Comparison of ENCODE assay signal across 1 cellular context in the genomic region with DNA sequence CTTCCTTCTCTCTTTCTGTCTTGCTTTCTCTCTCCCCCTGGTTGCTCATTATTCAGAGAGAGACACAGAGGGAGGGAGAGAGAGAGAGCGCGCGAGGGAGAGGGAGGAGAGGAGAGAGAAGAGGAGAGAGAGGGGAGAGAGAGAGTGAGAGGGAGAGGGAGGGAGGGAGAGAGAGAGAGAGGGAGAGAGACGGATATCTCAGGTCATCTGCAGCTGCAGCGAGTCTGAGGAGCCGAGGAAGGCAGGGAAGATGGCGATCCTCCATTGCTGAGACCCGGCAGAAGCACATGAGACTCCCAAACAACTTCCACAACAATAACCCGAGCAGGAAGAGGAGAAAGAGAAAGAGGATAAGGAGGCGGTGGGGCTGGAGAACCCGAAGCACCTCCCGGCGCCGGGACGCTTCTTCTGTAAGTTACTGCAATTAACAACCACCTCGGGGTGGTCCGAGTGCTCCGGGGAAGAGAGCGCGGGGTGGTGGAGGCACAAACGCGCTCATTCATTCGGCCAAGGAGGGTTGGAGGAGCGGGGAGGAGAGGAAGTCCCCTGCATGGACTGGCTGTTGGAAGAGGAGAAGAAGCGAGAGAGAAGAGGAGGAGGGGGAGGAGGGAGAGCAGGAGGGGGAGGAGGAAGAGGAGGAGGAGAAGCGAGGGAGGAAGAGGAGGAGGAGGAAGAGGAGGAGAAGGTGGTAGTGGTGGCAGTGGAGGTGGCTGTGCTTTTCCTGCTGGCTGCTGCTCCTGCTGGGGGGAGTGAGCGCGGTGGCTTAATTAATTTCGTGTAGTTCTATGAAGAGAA.
TF ChIP-seq lines count a peak whose summit lies in the region.

A gene with protein sequence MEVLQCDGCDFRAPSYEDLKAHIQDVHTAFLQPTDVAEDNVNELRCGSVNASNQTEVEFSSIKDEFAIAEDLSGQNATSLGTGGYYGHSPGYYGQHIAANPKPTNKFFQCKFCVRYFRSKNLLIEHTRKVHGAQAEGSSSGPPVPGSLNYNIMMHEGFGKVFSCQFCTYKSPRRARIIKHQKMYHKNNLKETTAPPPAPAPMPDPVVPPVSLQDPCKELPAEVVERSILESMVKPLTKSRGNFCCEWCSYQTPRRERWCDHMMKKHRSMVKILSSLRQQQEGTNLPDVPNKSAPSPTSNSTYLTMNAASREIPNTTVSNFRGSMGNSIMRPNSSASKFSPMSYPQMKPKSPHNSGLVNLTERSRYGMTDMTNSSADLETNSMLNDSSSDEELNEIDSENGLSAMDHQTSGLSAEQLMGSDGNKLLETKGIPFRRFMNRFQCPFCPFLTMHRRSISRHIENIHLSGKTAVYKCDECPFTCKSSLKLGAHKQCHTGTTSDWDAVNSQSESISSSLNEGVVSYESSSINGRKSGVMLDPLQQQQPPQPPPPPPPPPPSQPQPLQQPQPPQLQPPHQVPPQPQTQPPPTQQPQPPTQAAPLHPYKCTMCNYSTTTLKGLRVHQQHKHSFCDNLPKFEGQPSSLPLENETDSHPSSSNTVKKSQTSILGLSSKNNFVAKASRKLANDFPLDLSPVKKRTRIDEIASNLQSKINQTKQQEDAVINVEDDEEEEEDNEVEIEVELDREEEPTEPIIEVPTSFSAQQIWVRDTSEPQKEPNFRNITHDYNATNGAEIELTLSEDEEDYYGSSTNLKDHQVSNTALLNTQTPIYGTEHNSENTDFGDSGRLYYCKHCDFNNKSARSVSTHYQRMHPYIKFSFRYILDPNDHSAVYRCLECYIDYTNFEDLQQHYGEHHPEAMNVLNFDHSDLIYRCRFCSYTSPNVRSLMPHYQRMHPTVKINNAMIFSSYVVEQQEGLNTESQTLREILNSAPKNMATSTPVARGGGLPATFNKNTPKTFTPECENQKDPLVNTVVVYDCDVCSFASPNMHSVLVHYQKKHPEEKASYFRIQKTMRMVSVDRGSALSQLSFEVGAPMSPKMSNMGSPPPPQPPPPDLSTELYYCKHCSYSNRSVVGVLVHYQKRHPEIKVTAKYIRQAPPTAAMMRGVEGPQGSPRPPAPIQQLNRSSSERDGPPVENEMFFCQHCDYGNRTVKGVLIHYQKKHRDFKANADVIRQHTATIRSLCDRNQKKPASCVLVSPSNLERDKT (N-terminal part only) (plus strand): TSS at position 221 of the 795 bp plus-strand sequence. CDS start 60,218 bp downstream, outside the sequence.

TF ChIP-seq in WTC11, 78 proteins besides CTCF, POLR2A, EP300 and RAD21 (continued from another document and continues in another):
- TF ChIP-seq, protein P1, sequence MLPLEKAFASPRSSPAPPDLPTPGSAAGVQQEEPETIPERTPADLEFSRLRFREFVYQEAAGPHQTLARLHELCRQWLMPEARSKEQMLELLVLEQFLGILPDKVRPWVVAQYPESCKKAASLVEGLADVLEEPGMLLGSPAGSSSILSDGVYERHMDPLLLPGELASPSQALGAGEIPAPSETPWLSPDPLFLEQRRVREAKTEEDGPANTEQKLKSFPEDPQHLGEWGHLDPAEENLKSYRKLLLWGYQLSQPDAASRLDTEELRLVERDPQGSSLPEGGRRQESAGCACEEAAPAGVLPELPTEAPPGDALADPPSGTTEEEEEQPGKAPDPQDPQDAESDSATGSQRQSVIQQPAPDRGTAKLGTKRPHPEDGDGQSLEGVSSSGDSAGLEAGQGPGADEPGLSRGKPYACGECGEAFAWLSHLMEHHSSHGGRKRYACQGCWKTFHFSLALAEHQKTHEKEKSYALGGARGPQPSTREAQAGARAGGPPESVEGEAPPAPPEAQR (CRISPR knock-in tag; IDR thresholded peaks at IDR 0.05), result no peak
- TF ChIP-seq NR1H2 (CRISPR knock-in tag; IDR thresholded peaks at IDR 0.05) (no peak), ZBTB21 (CRISPR knock-in tag; IDR thresholded peaks at IDR 0.05; ENCODE audit: borderline replicate concordance) (no peak), NFATC4 (CRISPR knock-in tag; IDR thresholded peaks at IDR 0.05) (no peak), ZNF396 (CRISPR knock-in tag; IDR thresholded peaks at IDR 0.05; ENCODE audit: borderline replicate concordance) (no peak), ZNF423 (CRISPR knock-in tag; IDR thresholded peaks at IDR 0.05) (no peak), FOXK1 (CRISPR knock-in tag; IDR thresholded peaks at IDR 0.05) (no peak), ZNF671 (CRISPR knock-in tag; IDR thresholded peaks at IDR 0.05) (no peak), CREB1 (CRISPR knock-in tag; IDR thresholded peaks at IDR 0.05) (no peak), KAT7 (CRISPR knock-in tag; IDR thresholded peaks at IDR 0.05; ENCODE audit: borderline replicate concordance) (no peak; the same call in none of the 2 replicates), ZNF219 (CRISPR knock-in tag; IDR thresholded peaks at IDR 0.05; ENCODE audit: borderline replicate concordance) (no peak), EMX1 (CRISPR knock-in tag; IDR thresholded peaks at IDR 0.05) (no peak)
- TF ChIP-seq, protein P2, sequence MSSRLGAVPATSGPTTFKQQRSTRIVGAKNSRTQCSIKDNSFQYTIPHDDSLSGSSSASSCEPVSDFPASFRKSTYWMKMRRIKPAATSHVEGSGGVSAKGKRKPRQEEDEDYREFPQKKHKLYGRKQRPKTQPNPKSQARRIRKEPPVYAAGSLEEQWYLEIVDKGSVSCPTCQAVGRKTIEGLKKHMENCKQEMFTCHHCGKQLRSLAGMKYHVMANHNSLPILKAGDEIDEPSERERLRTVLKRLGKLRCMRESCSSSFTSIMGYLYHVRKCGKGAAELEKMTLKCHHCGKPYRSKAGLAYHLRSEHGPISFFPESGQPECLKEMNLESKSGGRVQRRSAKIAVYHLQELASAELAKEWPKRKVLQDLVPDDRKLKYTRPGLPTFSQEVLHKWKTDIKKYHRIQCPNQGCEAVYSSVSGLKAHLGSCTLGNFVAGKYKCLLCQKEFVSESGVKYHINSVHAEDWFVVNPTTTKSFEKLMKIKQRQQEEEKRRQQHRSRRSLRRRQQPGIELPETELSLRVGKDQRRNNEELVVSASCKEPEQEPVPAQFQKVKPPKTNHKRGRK (CRISPR knock-in tag; IDR thresholded peaks at IDR 0.05; ENCODE audit: borderline replicate concordance), result 0 out of 2 replicates have a peak, but pooled peaks have one; percentile 41
- TF ChIP-seq, protein P3, sequence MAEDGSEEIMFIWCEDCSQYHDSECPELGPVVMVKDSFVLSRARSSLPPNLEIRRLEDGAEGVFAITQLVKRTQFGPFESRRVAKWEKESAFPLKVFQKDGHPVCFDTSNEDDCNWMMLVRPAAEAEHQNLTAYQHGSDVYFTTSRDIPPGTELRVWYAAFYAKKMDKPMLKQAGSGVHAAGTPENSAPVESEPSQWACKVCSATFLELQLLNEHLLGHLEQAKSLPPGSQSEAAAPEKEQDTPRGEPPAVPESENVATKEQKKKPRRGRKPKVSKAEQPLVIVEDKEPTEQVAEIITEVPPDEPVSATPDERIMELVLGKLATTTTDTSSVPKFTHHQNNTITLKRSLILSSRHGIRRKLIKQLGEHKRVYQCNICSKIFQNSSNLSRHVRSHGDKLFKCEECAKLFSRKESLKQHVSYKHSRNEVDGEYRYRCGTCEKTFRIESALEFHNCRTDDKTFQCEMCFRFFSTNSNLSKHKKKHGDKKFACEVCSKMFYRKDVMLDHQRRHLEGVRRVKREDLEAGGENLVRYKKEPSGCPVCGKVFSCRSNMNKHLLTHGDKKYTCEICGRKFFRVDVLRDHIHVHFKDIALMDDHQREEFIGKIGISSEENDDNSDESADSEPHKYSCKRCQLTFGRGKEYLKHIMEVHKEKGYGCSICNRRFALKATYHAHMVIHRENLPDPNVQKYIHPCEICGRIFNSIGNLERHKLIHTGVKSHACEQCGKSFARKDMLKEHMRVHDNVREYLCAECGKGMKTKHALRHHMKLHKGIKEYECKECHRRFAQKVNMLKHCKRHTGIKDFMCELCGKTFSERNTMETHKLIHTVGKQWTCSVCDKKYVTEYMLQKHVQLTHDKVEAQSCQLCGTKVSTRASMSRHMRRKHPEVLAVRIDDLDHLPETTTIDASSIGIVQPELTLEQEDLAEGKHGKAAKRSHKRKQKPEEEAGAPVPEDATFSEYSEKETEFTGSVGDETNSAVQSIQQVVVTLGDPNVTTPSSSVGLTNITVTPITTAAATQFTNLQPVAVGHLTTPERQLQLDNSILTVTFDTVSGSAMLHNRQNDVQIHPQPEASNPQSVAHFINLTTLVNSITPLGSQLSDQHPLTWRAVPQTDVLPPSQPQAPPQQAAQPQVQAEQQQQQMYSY (CRISPR knock-in tag; IDR thresholded peaks at IDR 0.05), result no peak
- TF ChIP-seq, protein P4, sequence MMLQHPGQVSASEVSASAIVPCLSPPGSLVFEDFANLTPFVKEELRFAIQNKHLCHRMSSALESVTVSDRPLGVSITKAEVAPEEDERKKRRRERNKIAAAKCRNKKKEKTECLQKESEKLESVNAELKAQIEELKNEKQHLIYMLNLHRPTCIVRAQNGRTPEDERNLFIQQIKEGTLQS (CRISPR knock-in tag; conservative IDR thresholded peaks at IDR 0.05), result no peak
- TF ChIP-seq, protein P5, sequence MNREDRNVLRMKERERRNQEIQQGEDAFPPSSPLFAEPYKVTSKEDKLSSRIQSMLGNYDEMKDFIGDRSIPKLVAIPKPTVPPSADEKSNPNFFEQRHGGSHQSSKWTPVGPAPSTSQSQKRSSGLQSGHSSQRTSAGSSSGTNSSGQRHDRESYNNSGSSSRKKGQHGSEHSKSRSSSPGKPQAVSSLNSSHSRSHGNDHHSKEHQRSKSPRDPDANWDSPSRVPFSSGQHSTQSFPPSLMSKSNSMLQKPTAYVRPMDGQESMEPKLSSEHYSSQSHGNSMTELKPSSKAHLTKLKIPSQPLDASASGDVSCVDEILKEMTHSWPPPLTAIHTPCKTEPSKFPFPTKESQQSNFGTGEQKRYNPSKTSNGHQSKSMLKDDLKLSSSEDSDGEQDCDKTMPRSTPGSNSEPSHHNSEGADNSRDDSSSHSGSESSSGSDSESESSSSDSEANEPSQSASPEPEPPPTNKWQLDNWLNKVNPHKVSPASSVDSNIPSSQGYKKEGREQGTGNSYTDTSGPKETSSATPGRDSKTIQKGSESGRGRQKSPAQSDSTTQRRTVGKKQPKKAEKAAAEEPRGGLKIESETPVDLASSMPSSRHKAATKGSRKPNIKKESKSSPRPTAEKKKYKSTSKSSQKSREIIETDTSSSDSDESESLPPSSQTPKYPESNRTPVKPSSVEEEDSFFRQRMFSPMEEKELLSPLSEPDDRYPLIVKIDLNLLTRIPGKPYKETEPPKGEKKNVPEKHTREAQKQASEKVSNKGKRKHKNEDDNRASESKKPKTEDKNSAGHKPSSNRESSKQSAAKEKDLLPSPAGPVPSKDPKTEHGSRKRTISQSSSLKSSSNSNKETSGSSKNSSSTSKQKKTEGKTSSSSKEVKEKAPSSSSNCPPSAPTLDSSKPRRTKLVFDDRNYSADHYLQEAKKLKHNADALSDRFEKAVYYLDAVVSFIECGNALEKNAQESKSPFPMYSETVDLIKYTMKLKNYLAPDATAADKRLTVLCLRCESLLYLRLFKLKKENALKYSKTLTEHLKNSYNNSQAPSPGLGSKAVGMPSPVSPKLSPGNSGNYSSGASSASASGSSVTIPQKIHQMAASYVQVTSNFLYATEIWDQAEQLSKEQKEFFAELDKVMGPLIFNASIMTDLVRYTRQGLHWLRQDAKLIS (CRISPR knock-in tag; IDR thresholded peaks at IDR 0.05; ENCODE audit: borderline replicate concordance), result no peak
- TF ChIP-seq, protein P6, sequence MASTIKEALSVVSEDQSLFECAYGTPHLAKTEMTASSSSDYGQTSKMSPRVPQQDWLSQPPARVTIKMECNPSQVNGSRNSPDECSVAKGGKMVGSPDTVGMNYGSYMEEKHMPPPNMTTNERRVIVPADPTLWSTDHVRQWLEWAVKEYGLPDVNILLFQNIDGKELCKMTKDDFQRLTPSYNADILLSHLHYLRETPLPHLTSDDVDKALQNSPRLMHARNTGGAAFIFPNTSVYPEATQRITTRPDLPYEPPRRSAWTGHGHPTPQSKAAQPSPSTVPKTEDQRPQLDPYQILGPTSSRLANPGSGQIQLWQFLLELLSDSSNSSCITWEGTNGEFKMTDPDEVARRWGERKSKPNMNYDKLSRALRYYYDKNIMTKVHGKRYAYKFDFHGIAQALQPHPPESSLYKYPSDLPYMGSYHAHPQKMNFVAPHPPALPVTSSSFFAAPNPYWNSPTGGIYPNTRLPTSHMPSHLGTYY (CRISPR knock-in tag; IDR thresholded peaks at IDR 0.05), result 0 out of 2 replicates have a peak, but pooled peaks have one; percentile 63
- TF ChIP-seq, protein P7, sequence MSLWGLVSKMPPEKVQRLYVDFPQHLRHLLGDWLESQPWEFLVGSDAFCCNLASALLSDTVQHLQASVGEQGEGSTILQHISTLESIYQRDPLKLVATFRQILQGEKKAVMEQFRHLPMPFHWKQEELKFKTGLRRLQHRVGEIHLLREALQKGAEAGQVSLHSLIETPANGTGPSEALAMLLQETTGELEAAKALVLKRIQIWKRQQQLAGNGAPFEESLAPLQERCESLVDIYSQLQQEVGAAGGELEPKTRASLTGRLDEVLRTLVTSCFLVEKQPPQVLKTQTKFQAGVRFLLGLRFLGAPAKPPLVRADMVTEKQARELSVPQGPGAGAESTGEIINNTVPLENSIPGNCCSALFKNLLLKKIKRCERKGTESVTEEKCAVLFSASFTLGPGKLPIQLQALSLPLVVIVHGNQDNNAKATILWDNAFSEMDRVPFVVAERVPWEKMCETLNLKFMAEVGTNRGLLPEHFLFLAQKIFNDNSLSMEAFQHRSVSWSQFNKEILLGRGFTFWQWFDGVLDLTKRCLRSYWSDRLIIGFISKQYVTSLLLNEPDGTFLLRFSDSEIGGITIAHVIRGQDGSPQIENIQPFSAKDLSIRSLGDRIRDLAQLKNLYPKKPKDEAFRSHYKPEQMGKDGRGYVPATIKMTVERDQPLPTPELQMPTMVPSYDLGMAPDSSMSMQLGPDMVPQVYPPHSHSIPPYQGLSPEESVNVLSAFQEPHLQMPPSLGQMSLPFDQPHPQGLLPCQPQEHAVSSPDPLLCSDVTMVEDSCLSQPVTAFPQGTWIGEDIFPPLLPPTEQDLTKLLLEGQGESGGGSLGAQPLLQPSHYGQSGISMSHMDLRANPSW (CRISPR knock-in tag; conservative IDR thresholded peaks at IDR 0.05; ENCODE audit: low read depth), result no peak
- TF ChIP-seq, protein P8, sequence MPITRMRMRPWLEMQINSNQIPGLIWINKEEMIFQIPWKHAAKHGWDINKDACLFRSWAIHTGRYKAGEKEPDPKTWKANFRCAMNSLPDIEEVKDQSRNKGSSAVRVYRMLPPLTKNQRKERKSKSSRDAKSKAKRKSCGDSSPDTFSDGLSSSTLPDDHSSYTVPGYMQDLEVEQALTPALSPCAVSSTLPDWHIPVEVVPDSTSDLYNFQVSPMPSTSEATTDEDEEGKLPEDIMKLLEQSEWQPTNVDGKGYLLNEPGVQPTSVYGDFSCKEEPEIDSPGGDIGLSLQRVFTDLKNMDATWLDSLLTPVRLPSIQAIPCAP (CRISPR knock-in tag; IDR thresholded peaks at IDR 0.05), result no peak
- TF ChIP-seq, protein P9, sequence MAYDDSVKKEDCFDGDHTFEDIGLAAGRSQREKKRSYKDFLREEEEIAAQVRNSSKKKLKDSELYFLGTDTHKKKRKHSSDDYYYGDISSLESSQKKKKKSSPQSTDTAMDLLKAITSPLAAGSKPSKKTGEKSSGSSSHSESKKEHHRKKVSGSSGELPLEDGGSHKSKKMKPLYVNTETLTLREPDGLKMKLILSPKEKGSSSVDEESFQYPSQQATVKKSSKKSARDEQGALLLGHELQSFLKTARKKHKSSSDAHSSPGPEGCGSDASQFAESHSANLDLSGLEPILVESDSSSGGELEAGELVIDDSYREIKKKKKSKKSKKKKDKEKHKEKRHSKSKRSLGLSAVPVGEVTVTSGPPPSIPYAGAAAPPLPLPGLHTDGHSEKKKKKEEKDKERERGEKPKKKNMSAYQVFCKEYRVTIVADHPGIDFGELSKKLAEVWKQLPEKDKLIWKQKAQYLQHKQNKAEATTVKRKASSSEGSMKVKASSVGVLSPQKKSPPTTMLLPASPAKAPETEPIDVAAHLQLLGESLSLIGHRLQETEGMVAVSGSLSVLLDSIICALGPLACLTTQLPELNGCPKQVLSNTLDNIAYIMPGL (CRISPR knock-in tag; IDR thresholded peaks at IDR 0.05), result no peak
- TF ChIP-seq, protein P10, sequence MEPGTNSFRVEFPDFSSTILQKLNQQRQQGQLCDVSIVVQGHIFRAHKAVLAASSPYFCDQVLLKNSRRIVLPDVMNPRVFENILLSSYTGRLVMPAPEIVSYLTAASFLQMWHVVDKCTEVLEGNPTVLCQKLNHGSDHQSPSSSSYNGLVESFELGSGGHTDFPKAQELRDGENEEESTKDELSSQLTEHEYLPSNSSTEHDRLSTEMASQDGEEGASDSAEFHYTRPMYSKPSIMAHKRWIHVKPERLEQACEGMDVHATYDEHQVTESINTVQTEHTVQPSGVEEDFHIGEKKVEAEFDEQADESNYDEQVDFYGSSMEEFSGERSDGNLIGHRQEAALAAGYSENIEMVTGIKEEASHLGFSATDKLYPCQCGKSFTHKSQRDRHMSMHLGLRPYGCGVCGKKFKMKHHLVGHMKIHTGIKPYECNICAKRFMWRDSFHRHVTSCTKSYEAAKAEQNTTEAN (CRISPR knock-in tag; IDR thresholded peaks at IDR 0.05), result no peak
